Comparison of ENCODE assay signal across 16 cellular contexts in the genomic region with DNA sequence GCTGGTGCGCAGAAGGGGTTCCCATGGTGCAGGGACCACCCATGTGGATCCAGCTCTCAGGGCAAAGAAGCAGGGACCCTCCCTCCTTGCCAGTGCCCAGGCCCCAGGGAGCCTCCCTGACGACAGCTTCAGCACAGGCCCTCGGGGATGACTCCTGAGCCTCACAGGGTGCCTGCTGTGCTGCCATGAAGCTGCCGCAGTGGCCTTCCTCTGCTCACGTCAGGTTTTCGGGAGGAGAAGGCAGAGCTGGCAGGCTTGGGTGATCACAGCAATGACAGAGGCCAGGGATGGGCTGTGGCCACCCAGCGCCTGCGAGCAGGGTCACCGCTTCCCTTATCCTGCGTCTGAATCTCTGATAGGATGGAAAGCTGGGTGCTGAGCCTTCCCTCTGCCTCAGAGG.
"Had no signal": no experiment of that assay in that cellular context is flagged by ENCODE, and none has a peak within 500 bp of the region (broad histone marks: within the 10 kb centered on the region; RNA-seq: fewer than 3 reads in every experiment).

No MANE protein-coding gene starts in this region.

- H3K79me2 ChIP-seq: hepatocyte had no signal

- H3K36me3 ChIP-seq: ovary, tibial nerve had no signal

- H3K4me1 ChIP-seq: foreskin keratinocyte, tibial nerve had no signal

- ATAC-seq: foreskin keratinocyte; left colon; right cardiac atrium; stimulated activated effector memory CD8-positive, alpha-beta T cell treated with anti-CD3 and anti-CD28 coated beads, Interleukin-12 subunit alpha, Interleukin-12 subunit beta, amount 100 ng/mL, for 72 hours; stimulated activated naive CD8-positive, alpha-beta T cell treated with anti-CD3 and anti-CD28 coated beads, Interleukin-15, Interleukin-2, amounts not matched to agents 100 U/mL and 50 U/mL, for 24 hours had no signal

- DNase-seq: caudate nucleus; effector CD4-positive, alpha-beta T cell; endodermal cell; erythroblast; foreskin keratinocyte; left colon; small intestine; stimulated activated CD4-positive, alpha-beta T cell treated with anti-CD3 and anti-CD28 coated beads, Interleukin-4, amount 100 ng/mL, for 1 hour; stimulated activated CD8-positive, alpha-beta memory T cell treated with anti-CD3 and anti-CD28 coated beads, Interleukin-4, amount 100 ng/mL, for 48 hours; stimulated activated naive CD8-positive, alpha-beta T cell treated with anti-CD3 and anti-CD28 coated beads, Interleukin-15, Interleukin-2, amounts not matched to agents 100 U/mL and 50 U/mL, for 24 hours had no signal

- H3K4me2 ChIP-seq: hepatocyte had no signal

- H3K4me3 ChIP-seq: coronary artery, hepatocyte, ovary, tibial nerve had no signal

- H2AFZ ChIP-seq: hepatocyte had no signal

- H3K27me3 ChIP-seq: foreskin keratinocyte, hepatocyte, ovary, tibial nerve had no signal

- H3K27ac ChIP-seq: coronary artery, foreskin keratinocyte, hepatocyte, ovary, tibial nerve had no signal
